In the genomic region with DNA sequence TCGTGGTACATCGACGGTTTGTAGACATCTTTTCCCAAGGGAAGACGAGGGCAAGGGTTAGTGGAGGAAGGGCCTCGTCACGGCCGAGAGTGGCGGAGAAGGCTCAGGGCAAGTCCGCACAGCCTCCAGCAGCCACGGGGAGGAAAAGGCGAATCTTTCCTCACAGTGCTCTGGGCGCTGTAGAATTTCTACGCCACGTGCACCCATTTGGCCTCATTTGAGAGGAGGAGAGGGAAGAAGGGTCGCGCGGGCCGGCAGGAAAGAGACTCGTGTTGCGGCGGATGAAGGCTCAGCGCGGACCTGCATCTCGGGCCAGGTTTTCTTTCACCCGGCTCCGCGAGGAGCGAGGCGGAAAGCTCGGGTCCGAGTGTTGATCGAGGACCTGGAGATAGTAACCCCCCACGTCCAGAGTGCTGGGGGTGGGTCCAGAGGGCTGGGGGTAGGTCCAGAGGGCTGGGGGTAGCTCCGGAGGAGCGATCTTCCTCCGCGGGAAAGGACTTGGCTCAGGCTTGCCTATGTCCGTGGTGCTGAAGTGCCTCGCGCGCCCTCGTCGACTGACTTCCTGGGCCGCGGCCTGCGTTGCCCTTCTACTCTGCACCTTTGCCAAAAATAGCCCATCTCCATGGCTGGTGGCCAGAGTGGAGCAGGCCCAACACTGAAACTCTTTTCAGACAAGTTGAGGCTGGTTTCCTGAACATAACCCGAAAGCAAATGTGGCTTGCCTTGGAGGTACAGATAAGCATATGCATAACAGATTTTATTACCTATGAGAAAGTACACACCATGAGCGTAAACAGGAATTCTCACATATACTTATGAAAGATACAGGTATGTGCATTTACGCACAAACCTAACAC, we compare ENCODE assay signal across 8 cellular contexts. TPM values are rescaled to one million over a fixed set of nuclear protein-coding genes. Genes with fewer than 3 reads are reported as not detected.
DNase-seq lines count a peak whose midpoint lies in the region; ATAC-seq, FAIRE-seq and TF ChIP-seq lines count a peak whose summit lies in the region.

No MANE protein-coding gene starts in this region.

- no peaks in the 10 kb centered on the region for H3K36me3 ChIP-seq in endothelial cell of umbilical vein (ENCODE audit: control insufficient read depth in 2 of 2, extremely low read depth in 1 of 2, insufficient read depth in 2 of 2, low read length in 2 of 2)
- H3K36me3 ChIP-seq in mesendoderm (ENCODE audit: control insufficient read depth, insufficient read depth, low read length), result no peaks in the 10 kb centered on the region
- no peaks in the 10 kb centered on the region for H3K36me3 ChIP-seq in stomach smooth muscle (ENCODE audit: control insufficient read depth in 2 of 2, insufficient read depth in 2 of 2, low read length in 2 of 2)

- peak; percentile 42 for FAIRE-seq in endothelial cell of umbilical vein (lab: Jason Lieb, UNC)

- ATAC-seq in activated CD8-positive, alpha-beta memory T cell treated with anti-CD3 and anti-CD28 coated beads, Interleukin-2, amount 10 ng/mL, durations not matched to agents 7 days and 5 days, result peak; percentile 54
- ATAC-seq in HG02678 (IDR thresholded peaks at IDR 0.05; ENCODE audit: unreplicated experiment), result no peak
- ATAC-seq in GM18520 (IDR thresholded peaks at IDR 0.05; ENCODE audit: unreplicated experiment), result no peak

- H3K27ac Mint-ChIP-seq in activated CD8-positive, alpha-beta memory T cell treated with anti-CD3 and anti-CD28 coated beads, Interleukin-2, amount 10 ng/mL, durations not matched to agents 7 days and 5 days, result no peak overlapping the region

- no peak overlapping the region for H2BK15ac ChIP-seq in mesendoderm (replicated peaks; ENCODE audit: low read depth)

- no TSS peak for BruUV-seq in endothelial cell of umbilical vein (replicated peaks; lab: Mats Ljungman, UMichigan)

- H3K23ac ChIP-seq in mesendoderm (ENCODE audit: low read length), result peak overlapping the region; percentile 29

- no peak overlapping the region for H3K4ac ChIP-seq in mesendoderm (ENCODE audit: low read depth, low read length)

- WGBS in mesendoderm (ENCODE audit: extremely low coverage, insufficient coverage, low lambda C conversion rate), result no CpG with 5 or more reads among the region's 49 CpGs

- peaks cover 5% of the 10 kb centered on the region for H3K36me3 Mint-ChIP-seq in activated CD8-positive, alpha-beta memory T cell treated with anti-CD3 and anti-CD28 coated beads, Interleukin-2, amount 10 ng/mL, durations not matched to agents 7 days and 5 days

- peak overlapping the region; percentile 81 for H3K4me3 Mint-ChIP-seq in activated CD8-positive, alpha-beta memory T cell treated with anti-CD3 and anti-CD28 coated beads, Interleukin-2, amount 10 ng/mL, durations not matched to agents 7 days and 5 days

- DNase-seq in GM13977 (ENCODE audit: low spot score), result peak; percentile 51
- peak; percentile 74 for DNase-seq in NCI-H2196 (lab: John Stamatoyannopoulos, UW; ENCODE audit: unreplicated experiment)
- DNase-seq in activated CD8-positive, alpha-beta memory T cell treated with anti-CD3 and anti-CD28 coated beads, Interleukin-2, amount 10 ng/mL, durations not matched to agents 7 days and 5 days, result peak; percentile 56
- peak; percentile 62 for DNase-seq in endothelial cell of umbilical vein (ENCODE audit: low read depth, low spot score)
- peak; percentile 90 for DNase-seq in mesendoderm

- H2BK5ac ChIP-seq in mesendoderm (ENCODE audit: low read length), result no peak overlapping the region

- no peaks in the 10 kb centered on the region for H3K9me3 ChIP-seq in endothelial cell of umbilical vein (replicated peaks; ENCODE audit: control insufficient read depth, insufficient read depth, low read length)
- no peaks in the 10 kb centered on the region for H3K9me3 ChIP-seq in stomach smooth muscle (ENCODE audit: control insufficient read depth in 2 of 2, low read length in 2 of 2)

- peaks cover 2% of the 10 kb centered on the region for H3K79me1 ChIP-seq in mesendoderm (ENCODE audit: low read length)

- H2AK5ac ChIP-seq in mesendoderm (ENCODE audit: low read length), result no peak overlapping the region

- H3K27me3 ChIP-seq in endothelial cell of umbilical vein (ENCODE audit: control insufficient read depth in 2 of 2, insufficient read depth in 2 of 2, low read length in 2 of 2), result no peaks in the 10 kb centered on the region
- no peaks in the 10 kb centered on the region for H3K27me3 ChIP-seq in mesendoderm (ENCODE audit: insufficient read depth, low read length, poor library complexity)
- H3K27me3 ChIP-seq in stomach smooth muscle (ENCODE audit: control insufficient read depth in 1 of 2, insufficient read depth in 2 of 2, low read length in 2 of 2), result no peaks in the 10 kb centered on the region

- intact Hi-C loops in endothelial cell of umbilical vein (cut with micrococcal nuclease), result loop anchor here (1.0 to 5.0 kb wide), 6 partner anchors 19 to 743 kb away; no protein-coding TSS in a partner anchor

- H4K20me1 ChIP-seq in endothelial cell of umbilical vein (replicated peaks; ENCODE audit: control insufficient read depth, extremely low read depth, insufficient read depth, low read length), result no peaks in the 10 kb centered on the region

- H3K9ac ChIP-seq in endothelial cell of umbilical vein (replicated peaks; ENCODE audit: extremely low read depth, insufficient read depth, low read length), result peak overlapping the region; percentile 90
- peak overlapping the region; percentile 72 for H3K9ac ChIP-seq in mesendoderm (ENCODE audit: low read length)
- peak overlapping the region; percentile 59 to 71 for H3K9ac ChIP-seq in stomach smooth muscle (ENCODE audit: low read length in 2 of 2)

- no peak overlapping the region for H2BK120ac ChIP-seq in mesendoderm (ENCODE audit: low read depth, low read length)

- TF ChIP-seq CTCF in GM13977 (IDR thresholded peaks at IDR 0.05; ENCODE audit: extremely low read depth, insufficient read depth, missing control alignments) (no peak), endothelial cell of umbilical vein (IDR thresholded peaks at IDR 0.05; ENCODE audit: extremely low read depth in 1 of 2, insufficient read depth in 1 of 2, low read depth in 1 of 2, low read length in 2 of 2) (no peak)

- TF ChIP-seq POLR2A in endothelial cell of umbilical vein (IDR thresholded peaks at IDR 0.05; ENCODE audit: low read depth, low read length), result no peak

- H2AFZ ChIP-seq in endothelial cell of umbilical vein (ENCODE audit: low read depth, low read length), result peak overlapping the region; percentile 59

- H4K5ac ChIP-seq in mesendoderm (ENCODE audit: low read length), result no peak overlapping the region

- H3K27me3 Mint-ChIP-seq in activated CD8-positive, alpha-beta memory T cell treated with anti-CD3 and anti-CD28 coated beads, Interleukin-2, amount 10 ng/mL, durations not matched to agents 7 days and 5 days, result peaks cover 48% of the 10 kb centered on the region

- dilution Hi-C loops in endothelial cell of umbilical vein (cut with MboI; ENCODE audit: extremely low pct_ligation_motif_present, low sequenced_read_pairs), result no loop called here

- peaks cover 19% of the 10 kb centered on the region for H3K4me1 Mint-ChIP-seq in activated CD8-positive, alpha-beta memory T cell treated with anti-CD3 and anti-CD28 coated beads, Interleukin-2, amount 10 ng/mL, durations not matched to agents 7 days and 5 days

- H3K27ac ChIP-seq in endothelial cell of umbilical vein (ENCODE audit: insufficient read depth, low read depth, low read length) (peak overlapping the region; percentile 97), mesendoderm (ENCODE audit: low read depth, low read length) (no peak overlapping the region), stomach smooth muscle (ENCODE audit: low read length) (no peak overlapping the region)

- peak overlapping the region; percentile 90 for H3K56ac ChIP-seq in mesendoderm (ENCODE audit: low read length)

- in situ Hi-C loops in GM13977 (cut with MboI; ENCODE audit: low pct_unique_long_range_greater_than_20kb, low sequenced_read_pairs, unreplicated experiment), result no loop called here

- H3K18ac ChIP-seq in mesendoderm (ENCODE audit: low read length), result no peak overlapping the region

- H3K9me3 Mint-ChIP-seq in activated CD8-positive, alpha-beta memory T cell treated with anti-CD3 and anti-CD28 coated beads, Interleukin-2, amount 10 ng/mL, durations not matched to agents 7 days and 5 days (ENCODE audit: low read depth), result peaks cover 4% of the 10 kb centered on the region

- CTCF ChIA-PET in activated CD8-positive, alpha-beta memory T cell treated with anti-CD3 and anti-CD28 coated beads, Interleukin-2, amount 10 ng/mL, durations not matched to agents 7 days and 5 days (lab: Charles Lee), result interaction anchor here (1.1 to 3.7 kb wide), 2 partner anchors 119 to 194 kb away, joined by 3 to 16 read pairs; no protein-coding TSS in a partner anchor
- CTCF ChIA-PET in endothelial cell of umbilical vein (lab: Charles Lee), result interaction anchor here (1.2 to 2.7 kb wide), 4 partner anchors 11 to 194 kb away, joined by 3 to 9 read pairs (median 7); a partner anchor contains a TSS

- peaks cover 53% of the 10 kb centered on the region for H3K79me2 ChIP-seq in endothelial cell of umbilical vein (ENCODE audit: control insufficient read depth, insufficient read depth, low read length)
- H3K79me2 ChIP-seq in mesendoderm (ENCODE audit: control insufficient read depth, insufficient read depth, low read length), result peaks cover 2% of the 10 kb centered on the region

- peaks cover 16% of the 10 kb centered on the region for H3K4me1 ChIP-seq in endothelial cell of umbilical vein (ENCODE audit: control insufficient read depth, extremely low read depth, insufficient read depth, low read length)
- no peaks in the 10 kb centered on the region for H3K4me1 ChIP-seq in mesendoderm (ENCODE audit: control insufficient read depth, low read depth, low read length)
- H3K4me1 ChIP-seq in stomach smooth muscle (ENCODE audit: control insufficient read depth, insufficient read depth, low read length), result peaks cover 11% of the 10 kb centered on the region

- H3K4me3 ChIP-seq in endothelial cell of umbilical vein (replicated peaks in 1 of 3; ENCODE audit: insufficient read depth in 1 of 3, low read depth in 1 of 3, low read length in 3 of 3), result peak overlapping the region; percentile 31 to 78 (median 77)
- H3K4me3 ChIP-seq in mesendoderm (ENCODE audit: low read length), result peak overlapping the region; percentile 68
- H3K4me3 ChIP-seq in stomach smooth muscle (ENCODE audit: low read length in 2 of 2), result peak overlapping the region; percentile 74 to 84

- POLR2A ChIA-PET in endothelial cell of umbilical vein (lab: Charles Lee), result interaction anchor here (1.0 to 1.5 kb wide), 2 partner anchors 12 to 42 kb away, joined by 4 to 8 read pairs; a partner anchor contains a TSS

- no peaks in the 10 kb centered on the region for H3K9me1 ChIP-seq in endothelial cell of umbilical vein (replicated peaks; ENCODE audit: control insufficient read depth, extremely low read depth, insufficient read depth, low read length)

- peak overlapping the region; percentile 92 for H3K4me2 ChIP-seq in endothelial cell of umbilical vein (ENCODE audit: insufficient read depth, low read length)
- H3K4me2 ChIP-seq in mesendoderm (ENCODE audit: low read length), result peak overlapping the region; percentile 66

- H4K8ac ChIP-seq in mesendoderm (ENCODE audit: low read depth, low read length), result no peak overlapping the region

RNA-seq across cellular contexts. Expression of a gene that starts 1.1 kb away (rescaled TPM):
- total RNA-seq in activated CD8-positive, alpha-beta memory T cell treated with anti-CD3 and anti-CD28 coated beads, Interleukin-2, amount 10 ng/mL, durations not matched to agents 7 days and 5 days, result 1 to 10 TPM; 1.1 to 1.6 TPM
- 17.7 and 19.4 TPM in 2 replicates for total RNA-seq in endothelial cell of umbilical vein
- polyA plus RNA-seq in endothelial cell of umbilical vein, result 19.6 and 23.9 TPM in 2 replicates
- polyA plus RNA-seq in endothelial cell of umbilical vein (2011; cell fraction: cytosol; rRNA removed), result 13.1 and 14.1 TPM in 2 replicates
- 48.0 and 48.6 TPM in 2 replicates for polyA plus RNA-seq in endothelial cell of umbilical vein (2011; cell fraction: nucleus; rRNA removed)
- 14.4 and 15.4 TPM in 2 replicates for polyA plus RNA-seq in endothelial cell of umbilical vein (2012)
- polyA minus RNA-seq in endothelial cell of umbilical vein, result 21.1 and 26.1 TPM in 2 replicates
- polyA minus RNA-seq in endothelial cell of umbilical vein (2011; cell fraction: cytosol; rRNA and poly(A)+ RNA removed), result 5.7 TPM
- polyA minus RNA-seq in endothelial cell of umbilical vein (2011; cell fraction: nucleus; rRNA and poly(A)+ RNA removed), result 23.6 and 25.1 TPM in 2 replicates
- 2.9 TPM for polyA plus RNA-seq in mesendoderm (2013, experiment 1 of 2)
- 3.4 TPM for polyA plus RNA-seq in mesendoderm (2013, experiment 2 of 2)

RNA-seq across cellular contexts. Expression of a gene that starts 42.0 kb away (rescaled TPM):
- total RNA-seq in activated CD8-positive, alpha-beta memory T cell treated with anti-CD3 and anti-CD28 coated beads, Interleukin-2, amount 10 ng/mL, durations not matched to agents 7 days and 5 days, result 10 to 100 TPM; 37.1 to 37.4 TPM
- total RNA-seq in endothelial cell of umbilical vein, result 45.1 and 52.2 TPM in 2 replicates
- 13.6 and 19.3 TPM in 2 replicates for polyA plus RNA-seq in endothelial cell of umbilical vein
- polyA plus RNA-seq in endothelial cell of umbilical vein (2011; cell fraction: cytosol; rRNA removed), result 38.4 and 41.2 TPM in 2 replicates
- polyA plus RNA-seq in endothelial cell of umbilical vein (2011; cell fraction: nucleus; rRNA removed), result 34.6 and 44.7 TPM in 2 replicates
- polyA plus RNA-seq in endothelial cell of umbilical vein (2012), result 40.2 and 49.7 TPM in 2 replicates
- polyA minus RNA-seq in endothelial cell of umbilical vein, result 38.0 and 39.3 TPM in 2 replicates
- 23.4 TPM for polyA minus RNA-seq in endothelial cell of umbilical vein (2011; cell fraction: cytosol; rRNA and poly(A)+ RNA removed)
- 62.4 and 73.0 TPM in 2 replicates for polyA minus RNA-seq in endothelial cell of umbilical vein (2011; cell fraction: nucleus; rRNA and poly(A)+ RNA removed)
- 22.7 TPM for polyA plus RNA-seq in mesendoderm (2013, experiment 1 of 2)
- 23.2 TPM for polyA plus RNA-seq in mesendoderm (2013, experiment 2 of 2)
